1 cellular context compared by ENCODE assay signal in genomic region chr1:147913362-147913761, GRCh38.
A peak's percentile ranks its signal among the peaks of the same experiment; 100 is the strongest.
TF ChIP-seq lines count a peak whose summit lies in the region.

No MANE protein-coding gene starts in this region.

TF ChIP-seq in K562, 482 proteins besides CTCF, POLR2A, EP300 and RAD21:
- TF ChIP-seq FOSL1 (tag; conservative IDR thresholded peaks at IDR 0.05), result peak; percentile 61
- TF ChIP-seq RFX1 (IDR thresholded peaks at IDR 0.05), result peak; percentile 9; the same call in 1 of the 2 replicates
- no peak for TF ChIP-seq PRPF4 (IDR thresholded peaks at IDR 0.05; ENCODE audit: insufficient read depth, low read depth, low read length, poor library complexity, severe bottlenecking)
